Comparison of ENCODE assay signal across 34 cellular contexts in genomic region chr6:107328081-107328480, GRCh38.
"Had no signal": no experiment of that assay in that cellular context is flagged by ENCODE, and none has a peak within 500 bp of the region (broad histone marks: within the 10 kb centered on the region; RNA-seq: fewer than 3 reads in every experiment).

No MANE protein-coding gene starts in this region.

- H3K27me3 ChIP-seq: MG63 had no signal

- H3K9me3 ChIP-seq: MG63 had no signal

- H3K36me3 ChIP-seq: MG63 had no signal

- DNase-seq: Karpas-422, Kasumi-1, MG63, MM.1S, MV-4-11, NCI-H1048, NCI-H1092, NCI-H1092 treated with DMSO at 0.1 percent for 48 hours, NCI-H1105, NCI-H1105 treated with DMSO at 0.1 percent for 48 hours, NCI-H1417, NCI-H1417 treated with DMSO at 0.1 percent for 48 hours, NCI-H1436, NCI-H1436 treated with DMSO at 0.1 percent for 48 hours, NCI-H146, NCI-H1694, NCI-H1694 treated with DMSO at 0.1 percent for 48 hours, NCI-H187, NCI-H187 treated with DMSO at 0.1 percent for 48 hours, NCI-H1930, NCI-H2029, NCI-H2029 treated with DMSO at 0.1 percent for 48 hours, NCI-H2081, NCI-H2081 treated with DMSO at 0.1 percent for 48 hours, NCI-H2107, NCI-H2171, NCI-H2171 treated with DMSO at 0.1 percent for 48 hours, NCI-H2227 treated with DMSO at 0.1 percent for 48 hours, NCI-H226, NCI-H345, NCI-H446, NCI-H446 treated with DMSO at 0.1 percent for 48 hours, NCI-H510A, NCI-H510A treated with DMSO at 0.1 percent for 48 hours had no signal

- H3K4me3 ChIP-seq: MG63 had no signal
